1 cellular context compared by ENCODE assay signal in genomic region chr1:113505357-113505756, GRCh38.
TF ChIP-seq lines count a peak whose summit lies in the region.

No MANE protein-coding gene starts in this region.

TF ChIP-seq in HEK293, 187 proteins besides CTCF, POLR2A, EP300 and RAD21 (continued from another document and continues in another):
- peak; percentile 95 for TF ChIP-seq ZNF518A (tag by site-specific recombination; conservative IDR thresholded peaks at IDR 0.05; ENCODE audit: low read depth)
- TF ChIP-seq ZBTB21 (tag by site-specific recombination; IDR thresholded peaks at IDR 0.05): no peak
- no peak for TF ChIP-seq ZNF362 (tag by site-specific recombination; IDR thresholded peaks at IDR 0.05)
- TF ChIP-seq ZNF645 (tag by site-specific recombination; IDR thresholded peaks at IDR 0.05): no peak
- TF ChIP-seq ZNF341 (tag by site-specific recombination; IDR thresholded peaks at IDR 0.05; ENCODE audit: low read depth): peak; percentile 27; the same call in 1 of the 2 replicates
- peak; percentile 76 for TF ChIP-seq ZNF501 (tag by site-specific recombination; IDR thresholded peaks at IDR 0.05)
- TF ChIP-seq ZNF596 (tag by site-specific recombination; IDR thresholded peaks at IDR 0.05): no peak
- no peak for TF ChIP-seq ZNF624 (tag by site-specific recombination; IDR thresholded peaks at IDR 0.05)
- TF ChIP-seq ZNF768 (tag by site-specific recombination; IDR thresholded peaks at IDR 0.05): no peak
- no peak for TF ChIP-seq ATF2 (tag by site-specific recombination; IDR thresholded peaks at IDR 0.05; ENCODE audit: low read depth)
- no peak for TF ChIP-seq ZBTB20 (tag by site-specific recombination; IDR thresholded peaks at IDR 0.05)
- no peak for TF ChIP-seq ZBTB44 (tag by site-specific recombination; IDR thresholded peaks at IDR 0.05)
- no peak for TF ChIP-seq YY2 (tag by site-specific recombination; IDR thresholded peaks at IDR 0.05)
- peak; percentile 98 for TF ChIP-seq ZNF394 (tag by site-specific recombination; IDR thresholded peaks at IDR 0.05; ENCODE audit: borderline replicate concordance)
- TF ChIP-seq INSM2 (tag by site-specific recombination; IDR thresholded peaks at IDR 0.05): no peak
- no peak for TF ChIP-seq MEIS1 (CRISPR knock-in tag; IDR thresholded peaks at IDR 0.05; ENCODE audit: borderline replicate concordance)
- no peak for TF ChIP-seq ZNF335 (tag by site-specific recombination; conservative IDR thresholded peaks at IDR 0.05)
- no peak for TF ChIP-seq ZNF112 (tag by site-specific recombination; IDR thresholded peaks at IDR 0.05)
- TF ChIP-seq MYNN (tag by site-specific recombination; IDR thresholded peaks at IDR 0.05; ENCODE audit: borderline replicate concordance): no peak
- TF ChIP-seq ZSCAN4 (tag by site-specific recombination; IDR thresholded peaks at IDR 0.05): no peak
- TF ChIP-seq ZNF449 (tag by site-specific recombination; IDR thresholded peaks at IDR 0.05): no peak
- no peak for TF ChIP-seq ZNF24 (tag by site-specific recombination; IDR thresholded peaks at IDR 0.05)
- no peak for TF ChIP-seq ZNF423 (tag by site-specific recombination; IDR thresholded peaks at IDR 0.05)
- peak; percentile 71 for TF ChIP-seq ZNF433 (tag by site-specific recombination; IDR thresholded peaks at IDR 0.05; ENCODE audit: low read depth)
- TF ChIP-seq ZSCAN23 (tag by site-specific recombination; IDR thresholded peaks at IDR 0.05): no peak
- TF ChIP-seq ZNF658 (tag by site-specific recombination; IDR thresholded peaks at IDR 0.05): no peak
- TF ChIP-seq ZNF248 (tag by site-specific recombination; IDR thresholded peaks at IDR 0.05): no peak
- TF ChIP-seq SP2 (tag by site-specific recombination; IDR thresholded peaks at IDR 0.05): no peak
- no peak for TF ChIP-seq ZNF473 (tag by site-specific recombination; IDR thresholded peaks at IDR 0.05)
- TF ChIP-seq ZNF561 (tag by site-specific recombination; IDR thresholded peaks at IDR 0.05; ENCODE audit: borderline replicate concordance): no peak
- peak; percentile 95 for TF ChIP-seq ZNF426 (tag by site-specific recombination; IDR thresholded peaks at IDR 0.05)
- TF ChIP-seq ZNF514 (tag by site-specific recombination; IDR thresholded peaks at IDR 0.05): 0 out of 2 replicates have a peak, but pooled peaks have one; percentile 35
- TF ChIP-seq ZBTB17 (tag by site-specific recombination; IDR thresholded peaks at IDR 0.05): no peak
- TF ChIP-seq TSHZ1 (tag by site-specific recombination; IDR thresholded peaks at IDR 0.05; ENCODE audit: borderline replicate concordance): no peak
- TF ChIP-seq KLF17 (tag by site-specific recombination; IDR thresholded peaks at IDR 0.05): no peak
- no peak for TF ChIP-seq ZNF169 (tag by site-specific recombination; IDR thresholded peaks at IDR 0.05)
- TF ChIP-seq ZNF692 (tag by site-specific recombination; IDR thresholded peaks at IDR 0.05): no peak
- peak; percentile 66; the same call in 1 of the 2 replicates for TF ChIP-seq ZNF202 (tag by site-specific recombination; IDR thresholded peaks at IDR 0.05; ENCODE audit: borderline replicate concordance)
- peak; percentile 49 for TF ChIP-seq ZNF629 (tag by site-specific recombination; IDR thresholded peaks at IDR 0.05)
